8 cellular contexts compared by ENCODE assay signal in genomic region chr15:66702035-66702769, GRCh38. TPM values are rescaled to one million over a fixed set of nuclear protein-coding genes. Genes with fewer than 3 reads are reported as not detected.
DNase-seq lines count a peak whose midpoint lies in the region; ATAC-seq and TF ChIP-seq lines count a peak whose summit lies in the region.

Gene SMAD6, plus strand, starts transcription at chr15:66702236. Its CDS starts 1,023 bp downstream, at chr15:66703259.

- DNase-seq in LoVo (ENCODE audit: low spot score) (peak; percentile 97), RWPE2 (ENCODE audit: low spot score) (peak; percentile 96), fibroblast of mammary gland (ENCODE audit: low read depth) (peak; percentile 95), naive B cell (peak; percentile 77)
- DNase-seq in stimulated activated CD8-positive, alpha-beta memory T cell treated with anti-CD3 and anti-CD28 coated beads, Interleukin-7, amount 100 ng/mL, for 4 hours (ENCODE audit: low read depth in 2 of 2) = peak; percentile 36 to 51

- peak within 1 kb of the TSS; percentile 64 for H3K27ac ChIP-seq in RWPE2 (ENCODE audit: poor library complexity, severe bottlenecking)

- TF ChIP-seq CTCF in RWPE2 (IDR thresholded peaks at IDR 0.05; ENCODE audit: poor library complexity, severe bottlenecking) (no peak), fibroblast of mammary gland (conservative IDR thresholded peaks at IDR 0.05; ENCODE audit: control insufficient read depth, insufficient read depth, low read depth, low read length) (no peak)

- no peaks in the 10 kb centered on the region for H3K4me1 Mint-ChIP-seq in activated T-helper 17 cell treated with anti-CD3 and anti-CD28 coated beads, Interleukin-2, amount 50 U/mL, for 72 hours
- peaks cover 9 to 26% (median 19%) of the 10 kb centered on the region in 3 donors for H3K4me1 Mint-ChIP-seq in naive B cell

- H3K4me1 ChIP-seq in RWPE2 (ENCODE audit: insufficient read depth, poor library complexity, severe bottlenecking) = no peaks in the 10 kb centered on the region

- H3K4me3 ChIP-seq in RWPE2 (ENCODE audit: severe bottlenecking) (peak within 1 kb of the TSS; percentile 47), fibroblast of mammary gland (ENCODE audit: control insufficient read depth, low read depth, low read length) (peak within 1 kb of the TSS; percentile 55)

- H3K27ac Mint-ChIP-seq in activated T-helper 17 cell treated with anti-CD3 and anti-CD28 coated beads, Interleukin-2, amount 50 U/mL, for 72 hours = no peak within 1 kb of the TSS
- peak within 1 kb of the TSS; percentile 73 to 97 (median 82) for H3K27ac Mint-ChIP-seq in naive B cell

- peak within 1 kb of the TSS; percentile 80 for H3K4me3 Mint-ChIP-seq in activated T-helper 17 cell treated with anti-CD3 and anti-CD28 coated beads, Interleukin-2, amount 50 U/mL, for 72 hours
- H3K4me3 Mint-ChIP-seq in naive B cell = peak within 1 kb of the TSS; percentile 85 to 97 (median 94)

- no peaks in the 10 kb centered on the region for H3K9me3 Mint-ChIP-seq in activated T-helper 17 cell treated with anti-CD3 and anti-CD28 coated beads, Interleukin-2, amount 50 U/mL, for 72 hours
- no peaks in the 10 kb centered on the region for H3K9me3 Mint-ChIP-seq in naive B cell

- ATAC-seq in GM18502 (IDR thresholded peaks at IDR 0.05; ENCODE audit: poor library complexity, unreplicated experiment) (peak; percentile 33), RWPE2 (ENCODE audit: low read depth) (peak; percentile 51), naive B cell (ENCODE audit: low read depth in 2 of 2) (peak; percentile 44 to 64), HG03571 (IDR thresholded peaks at IDR 0.05; ENCODE audit: unreplicated experiment) (no peak)
- peak; percentile 16 for ATAC-seq in activated T-helper 17 cell treated with anti-CD3 and anti-CD28 coated beads, Interleukin-2, amount 50 U/mL, for 72 hours (replicated peaks)

- no peaks in the 10 kb centered on the region for H3K36me3 ChIP-seq in RWPE2 (ENCODE audit: low read depth)

- peaks cover 15% of the 10 kb centered on the region for H3K27me3 ChIP-seq in RWPE2 (ENCODE audit: insufficient read depth, poor library complexity, severe bottlenecking)

- H3K36me3 Mint-ChIP-seq in activated T-helper 17 cell treated with anti-CD3 and anti-CD28 coated beads, Interleukin-2, amount 50 U/mL, for 72 hours (ENCODE audit: low read depth) = no peaks in the 10 kb centered on the region
- no peaks in the 10 kb centered on the region for H3K36me3 Mint-ChIP-seq in naive B cell

- H3K27me3 Mint-ChIP-seq in activated T-helper 17 cell treated with anti-CD3 and anti-CD28 coated beads, Interleukin-2, amount 50 U/mL, for 72 hours = peaks cover 15% of the 10 kb centered on the region
- peaks cover 11 to 24% (median 22%) of the 10 kb centered on the region in 3 donors for H3K27me3 Mint-ChIP-seq in naive B cell

- no peaks in the 10 kb centered on the region for H3K9me3 ChIP-seq in RWPE2 (ENCODE audit: severe bottlenecking)

RNA-seq across cellular contexts. Expression of gene SMAD6, which starts in this region (rescaled TPM):
- under 1 TPM in 1 of 2 donors, not detected in 1; 0.19 TPM for total RNA-seq in activated T-helper 17 cell treated with anti-CD3 and anti-CD28 coated beads, Interleukin-2, amount 50 U/mL, for 72 hours
- polyA plus RNA-seq in naive B cell (ENCODE audit: low read depth in 6 of 6) = not detected

Comparison
In these comparisons a context has a peak if more than half of its experiments do, and no peak if none do; other contexts are left out.
1. Peak in ATAC-seq in activated T-helper 17 cell treated with anti-CD3 and anti-CD28 coated beads, Interleukin-2, amount 50 U/mL, for 72 hours; RNA of the gene not detected or under 1 TPM.
2. Peak in DNase-seq and ATAC-seq in naive B cell; RNA of the gene not detected or under 1 TPM.
3. DNase-seq: peak in every context shown above with its lines; median percentile 97 in LoVo; 96 in RWPE2; 95 in fibroblast of mammary gland; 77 in naive B cell; 44 in stimulated activated CD8-positive, alpha-beta memory T cell treated with anti-CD3 and anti-CD28 coated beads, Interleukin-7, amount 100 ng/mL, for 4 hours.